Comparison of ENCODE assay signal across 39 cellular contexts in genomic region chr5:136101884-136102283, GRCh38.
"Had no signal": no experiment of that assay in that cellular context is flagged by ENCODE, and none has a peak within 500 bp of the region (broad histone marks: within the 10 kb centered on the region; RNA-seq: fewer than 3 reads in every experiment).

No MANE protein-coding gene starts in this region.

- FAIRE-seq: astrocyte, bronchial epithelial cell, colon had no signal

- H3K9me3 ChIP-seq: adrenal gland, ascending aorta, body of pancreas, breast epithelium had no signal

- H3K4me3 Mint-ChIP-seq: activated naive CD4-positive, alpha-beta T cell treated with anti-CD3 and anti-CD28 coated beads for 36 hours; activated naive CD4-positive, alpha-beta T cell treated with anti-CD3 and anti-CD28 coated beads, Interleukin-2, amount 10 ng/mL, durations not matched to agents 7 days and 5 days; activated naive CD4-positive, alpha-beta T cell treated with anti-CD3 and anti-CD28 coated beads, Interleukin-2, amount 50 U/mL, for 24 hours; activated naive CD8-positive, alpha-beta T cell; activated naive CD8-positive, alpha-beta T cell treated with anti-CD3 and anti-CD28 coated beads for 36 hours; activated naive CD8-positive, alpha-beta T cell treated with anti-CD3 and anti-CD28 coated beads, Interleukin-2, amount 10 ng/mL, durations not matched to agents 7 days and 5 days; activated naive CD8-positive, alpha-beta T cell treated with anti-CD3 and anti-CD28 coated beads, Interleukin-2, amount 50 U/mL, for 24 hours; activated T-cell treated with anti-CD3 and anti-CD28 coated beads, Interleukin-2, amount 50 U/mL, for 24 hours; activated T-cell treated with anti-CD3 and anti-CD28 coated beads, Interleukin-2, amount 50 U/mL, for 4 hours; activated T-cell treated with anti-CD3 and anti-CD28 coated beads, Interleukin-2, amount 50 U/mL, for 72 hours; activated T-helper 1 cell treated with anti-CD3 and anti-CD28 coated beads, Interleukin-12 subunit alpha, Interleukin-12 subunit beta, Interleukin-2, Interleukin-4 antibody, amounts not matched to agents 30 ng/mL and 10 ng/mL and 1 ng/mL, durations not matched to agents 14 hours and 24 hours and 36 hours; activated T-helper 17 cell treated with anti-CD3 and anti-CD28 coated beads, Interleukin-2, amount 50 U/mL, for 72 hours; brain; central memory CD8-positive, alpha-beta T cell had no signal

- H3K27ac Mint-ChIP-seq: activated naive CD4-positive, alpha-beta T cell treated with anti-CD3 and anti-CD28 coated beads for 36 hours; activated naive CD4-positive, alpha-beta T cell treated with anti-CD3 and anti-CD28 coated beads, Interleukin-2, amount 10 ng/mL, durations not matched to agents 7 days and 5 days; activated naive CD4-positive, alpha-beta T cell treated with anti-CD3 and anti-CD28 coated beads, Interleukin-2, amount 50 U/mL, for 24 hours; activated naive CD4-positive, alpha-beta T cell treated with anti-CD3 and anti-CD28 coated beads, Interleukin-2, amount 50 U/mL, for 72 hours; activated naive CD8-positive, alpha-beta T cell; activated naive CD8-positive, alpha-beta T cell treated with anti-CD3 and anti-CD28 coated beads for 36 hours; activated naive CD8-positive, alpha-beta T cell treated with anti-CD3 and anti-CD28 coated beads, Interleukin-2, amount 10 ng/mL, durations not matched to agents 7 days and 5 days; activated naive CD8-positive, alpha-beta T cell treated with anti-CD3 and anti-CD28 coated beads, Interleukin-2, amount 50 U/mL, for 24 hours; activated T-cell treated with anti-CD3 and anti-CD28 coated beads, Interleukin-2, amount 50 U/mL, for 24 hours; activated T-cell treated with anti-CD3 and anti-CD28 coated beads, Interleukin-2, amount 50 U/mL, for 72 hours; activated T-helper 1 cell treated with anti-CD3 and anti-CD28 coated beads, Interleukin-12 subunit alpha, Interleukin-12 subunit beta, Interleukin-2, Interleukin-4 antibody, amounts not matched to agents 30 ng/mL and 10 ng/mL and 1 ng/mL, durations not matched to agents 14 hours and 24 hours and 36 hours; activated T-helper 17 cell treated with anti-CD3 and anti-CD28 coated beads, Interleukin-2, amount 50 U/mL, for 72 hours; brain had no signal

- H3K36me3 Mint-ChIP-seq: activated naive CD4-positive, alpha-beta T cell treated with anti-CD3 and anti-CD28 coated beads, Interleukin-2, amount 10 ng/mL, durations not matched to agents 7 days and 5 days; activated naive CD4-positive, alpha-beta T cell treated with anti-CD3 and anti-CD28 coated beads, Interleukin-2, amount 50 U/mL, for 24 hours; activated naive CD4-positive, alpha-beta T cell treated with anti-CD3 and anti-CD28 coated beads, Interleukin-2, amount 50 U/mL, for 72 hours; activated naive CD8-positive, alpha-beta T cell; activated naive CD8-positive, alpha-beta T cell treated with anti-CD3 and anti-CD28 coated beads for 36 hours; activated naive CD8-positive, alpha-beta T cell treated with anti-CD3 and anti-CD28 coated beads, Interleukin-2, amount 10 ng/mL, durations not matched to agents 7 days and 5 days; brain had no signal

- H3K27me3 Mint-ChIP-seq: activated naive CD8-positive, alpha-beta T cell; activated T-cell treated with anti-CD3 and anti-CD28 coated beads, Interleukin-2, amount 50 U/mL, for 24 hours had no signal

- ATAC-seq: activated naive CD4-positive, alpha-beta T cell treated with anti-CD3 and anti-CD28 coated beads, Interleukin-2, amount 50 U/mL, for 72 hours; activated naive CD8-positive, alpha-beta T cell treated with anti-CD3 and anti-CD28 coated beads, Interleukin-2, amount 50 U/mL, for 24 hours; activated T-cell treated with anti-CD3 and anti-CD28 coated beads, Interleukin-2, amount 50 U/mL, for 4 hours; activated T-cell treated with anti-CD3 and anti-CD28 coated beads, Interleukin-2, amount 50 U/mL, for 72 hours; activated T-helper 17 cell treated with anti-CD3 and anti-CD28 coated beads, Interleukin-2, amount 50 U/mL, for 72 hours; body of pancreas had no signal

- DNase-seq: activated effector memory CD4-positive, alpha-beta T cell treated with anti-CD3 and anti-CD28 coated beads, Interleukin-2, amount 50 U/mL, for 16 hours; activated effector memory CD4-positive, alpha-beta T cell treated with Interleukin-2 at 50 U/mL for 16 hours; activated gamma-delta T cell; activated gamma-delta T cell treated with Interleukin-2 at 50 U/mL for 16 hours; activated naive CD4-positive, alpha-beta T cell; activated naive CD4-positive, alpha-beta T cell treated with anti-CD3 and anti-CD28 coated beads for 36 hours; activated naive CD4-positive, alpha-beta T cell treated with anti-CD3 and anti-CD28 coated beads, Interleukin-2, amount 10 ng/mL, durations not matched to agents 7 days and 5 days; activated naive CD4-positive, alpha-beta T cell treated with anti-CD3 and anti-CD28 coated beads, Interleukin-2, amount 50 U/mL, for 16 hours; activated naive CD4-positive, alpha-beta T cell treated with Interleukin-2 at 50 U/mL for 16 hours; activated naive CD8-positive, alpha-beta T cell treated with anti-CD3 and anti-CD28 coated beads for 36 hours; activated naive CD8-positive, alpha-beta T cell treated with anti-CD3 and anti-CD28 coated beads, Interleukin-2, amount 10 ng/mL, durations not matched to agents 7 days and 5 days; activated naive CD8-positive, alpha-beta T cell treated with anti-CD3 and anti-CD28 coated beads, Interleukin-2, amount 50 U/mL, for 24 hours; activated T-cell treated with anti-CD3 and anti-CD28 coated beads, Interleukin-2, amount 50 U/mL, for 24 hours; activated T-cell treated with anti-CD3 and anti-CD28 coated beads, Interleukin-2, amount 50 U/mL, for 4 hours; activated T-cell treated with anti-CD3 and anti-CD28 coated beads, Interleukin-2, amount 50 U/mL, for 48 hours; activated T-cell treated with anti-CD3 and anti-CD28 coated beads, Interleukin-2, amount 50 U/mL, for 72 hours; adrenal gland; amniotic stem cell; amygdala; anterior cingulate cortex; aorta; body of pancreas; brain microvascular endothelial cell; caudate nucleus; central memory CD4-positive, alpha-beta T cell; cerebellar nuclear complex had no signal

- H3K4me1 ChIP-seq: adrenal gland, ascending aorta, breast epithelium had no signal

- H3K4me3 ChIP-seq: adrenal gland, ascending aorta, body of pancreas, breast epithelium, cardiac muscle cell had no signal

- H3K9me3 Mint-ChIP-seq: activated naive CD4-positive, alpha-beta T cell treated with anti-CD3 and anti-CD28 coated beads for 36 hours; activated naive CD4-positive, alpha-beta T cell treated with anti-CD3 and anti-CD28 coated beads, Interleukin-2, amount 10 ng/mL, durations not matched to agents 7 days and 5 days; activated naive CD4-positive, alpha-beta T cell treated with anti-CD3 and anti-CD28 coated beads, Interleukin-2, amount 50 U/mL, for 24 hours; activated naive CD4-positive, alpha-beta T cell treated with anti-CD3 and anti-CD28 coated beads, Interleukin-2, amount 50 U/mL, for 72 hours; activated naive CD8-positive, alpha-beta T cell treated with anti-CD3 and anti-CD28 coated beads for 36 hours; activated naive CD8-positive, alpha-beta T cell treated with anti-CD3 and anti-CD28 coated beads, Interleukin-2, amount 10 ng/mL, durations not matched to agents 7 days and 5 days; activated naive CD8-positive, alpha-beta T cell treated with anti-CD3 and anti-CD28 coated beads, Interleukin-2, amount 50 U/mL, for 24 hours; activated T-cell treated with anti-CD3 and anti-CD28 coated beads, Interleukin-2, amount 50 U/mL, for 24 hours; activated T-cell treated with anti-CD3 and anti-CD28 coated beads, Interleukin-2, amount 50 U/mL, for 4 hours; activated T-cell treated with anti-CD3 and anti-CD28 coated beads, Interleukin-2, amount 50 U/mL, for 72 hours; activated T-helper 1 cell treated with anti-CD3 and anti-CD28 coated beads, Interleukin-12 subunit alpha, Interleukin-12 subunit beta, Interleukin-2, Interleukin-4 antibody, amounts not matched to agents 30 ng/mL and 10 ng/mL and 1 ng/mL, durations not matched to agents 14 hours and 24 hours and 36 hours; activated T-helper 17 cell treated with anti-CD3 and anti-CD28 coated beads, Interleukin-2, amount 50 U/mL, for 72 hours; brain; central memory CD8-positive, alpha-beta T cell had no signal

- H3K4me1 Mint-ChIP-seq: activated naive CD4-positive, alpha-beta T cell treated with anti-CD3 and anti-CD28 coated beads, Interleukin-2, amount 10 ng/mL, durations not matched to agents 7 days and 5 days; activated naive CD4-positive, alpha-beta T cell treated with anti-CD3 and anti-CD28 coated beads, Interleukin-2, amount 50 U/mL, for 24 hours; activated naive CD8-positive, alpha-beta T cell treated with anti-CD3 and anti-CD28 coated beads for 36 hours; activated naive CD8-positive, alpha-beta T cell treated with anti-CD3 and anti-CD28 coated beads, Interleukin-2, amount 10 ng/mL, durations not matched to agents 7 days and 5 days; activated naive CD8-positive, alpha-beta T cell treated with anti-CD3 and anti-CD28 coated beads, Interleukin-2, amount 50 U/mL, for 24 hours; activated T-helper 17 cell treated with anti-CD3 and anti-CD28 coated beads, Interleukin-2, amount 50 U/mL, for 72 hours; central memory CD8-positive, alpha-beta T cell had no signal

- H3K27me3 ChIP-seq: adrenal gland, ascending aorta, body of pancreas, breast epithelium had no signal

- H3K27ac ChIP-seq: adrenal gland, ascending aorta, body of pancreas, brain microvascular endothelial cell, breast epithelium, cardiac muscle cell had no signal

- H3K36me3 ChIP-seq: adrenal gland, ascending aorta, brain microvascular endothelial cell, breast epithelium, cardiac muscle cell had no signal
